In the genomic region with DNA sequence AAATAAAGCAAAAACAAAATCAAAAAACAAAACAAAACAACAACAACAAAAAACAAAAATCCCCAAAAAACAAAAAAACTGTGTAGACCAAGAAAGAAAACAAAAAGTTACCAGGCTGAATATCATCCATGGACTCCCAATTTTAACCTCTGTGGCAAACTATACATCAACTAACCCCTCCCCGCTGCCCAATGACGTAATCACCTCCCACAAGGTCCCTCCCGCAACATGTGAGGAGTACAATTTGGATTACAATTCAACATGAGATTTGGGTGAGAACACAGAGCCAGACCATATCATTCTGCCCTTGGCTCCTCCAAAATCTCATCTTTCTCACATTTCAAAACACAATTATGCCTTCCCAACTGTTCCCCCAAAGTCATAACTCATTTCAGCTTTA, we compare ENCODE assay signal across 28 cellular contexts.
"Had no signal": no experiment of that assay in that cellular context is flagged by ENCODE, and none has a peak within 500 bp of the region (broad histone marks: within the 10 kb centered on the region; RNA-seq: fewer than 3 reads in every experiment).

No MANE protein-coding gene starts in this region.

- H3K36me3 ChIP-seq: colonic mucosa, esophagus muscularis mucosa, esophagus squamous epithelium, gastrocnemius medialis, gastroesophageal sphincter, heart left ventricle, heart right ventricle had no signal

- H3K27ac ChIP-seq: colonic mucosa, coronary artery, dorsolateral prefrontal cortex, epithelial cell of prostate, esophagus muscularis mucosa, esophagus squamous epithelium, foreskin keratinocyte, gastrocnemius medialis, gastroesophageal sphincter, heart left ventricle, heart right ventricle had no signal

- FAIRE-seq: colon, endometrium, endothelial cell of umbilical vein, frontal cortex had no signal

- ATAC-seq: effector memory CD8-positive, alpha-beta T cell; esophagus mucosa; foreskin keratinocyte; gastrocnemius medialis; gastroesophageal sphincter; heart left ventricle; heart right ventricle had no signal

- H3K4me3 Mint-ChIP-seq: dendritic cell treated with granulocyte-macrophage colony-stimulating factor and Interleukin-4, amounts not matched to agents 40 ng/mL and 50 ng/mL, for 4 days; effector memory CD8-positive, alpha-beta T cell; endodermal cell had no signal

- H3K4me3 ChIP-seq: colonic mucosa, coronary artery, dorsolateral prefrontal cortex, esophagus muscularis mucosa, esophagus squamous epithelium, gastrocnemius medialis, gastroesophageal sphincter, heart left ventricle, heart right ventricle had no signal

- H3K9me3 ChIP-seq: colonic mucosa, esophagus squamous epithelium, gastrocnemius medialis, gastroesophageal sphincter, heart left ventricle had no signal

- H3K9me3 Mint-ChIP-seq: dendritic cell treated with granulocyte-macrophage colony-stimulating factor and Interleukin-4, amounts not matched to agents 40 ng/mL and 50 ng/mL, for 4 days; effector memory CD8-positive, alpha-beta T cell had no signal

- H3K27ac Mint-ChIP-seq: dendritic cell treated with granulocyte-macrophage colony-stimulating factor and Interleukin-4, amounts not matched to agents 40 ng/mL and 50 ng/mL, for 4 days; effector memory CD8-positive, alpha-beta T cell; endodermal cell had no signal

- H3K4me1 ChIP-seq: colonic mucosa, esophagus squamous epithelium, foreskin keratinocyte, gastroesophageal sphincter had no signal

- H3K27me3 ChIP-seq: colonic mucosa, dorsolateral prefrontal cortex, esophagus muscularis mucosa, esophagus squamous epithelium, foreskin keratinocyte, gastrocnemius medialis, gastroesophageal sphincter, heart left ventricle, heart right ventricle had no signal

- H3K27me3 Mint-ChIP-seq: dendritic cell treated with granulocyte-macrophage colony-stimulating factor and Interleukin-4, amounts not matched to agents 40 ng/mL and 50 ng/mL, for 4 days; effector memory CD8-positive, alpha-beta T cell had no signal

- DNase-seq: colonic mucosa; cortex of kidney; dermis blood vessel endothelial cell; dorsolateral prefrontal cortex; effector CD4-positive, alpha-beta T cell; effector CD8-positive, alpha-beta T cell; effector memory CD4-positive, alpha-beta T cell; effector memory CD8-positive, alpha-beta T cell; endodermal cell; esophagus squamous epithelium; foreskin fibroblast; foreskin keratinocyte; foreskin melanocyte; gastrocnemius medialis; glutamatergic neuron; head of caudate nucleus; heart left ventricle; heart right ventricle had no signal
